24 cellular contexts compared by ENCODE assay signal in the genomic region with DNA sequence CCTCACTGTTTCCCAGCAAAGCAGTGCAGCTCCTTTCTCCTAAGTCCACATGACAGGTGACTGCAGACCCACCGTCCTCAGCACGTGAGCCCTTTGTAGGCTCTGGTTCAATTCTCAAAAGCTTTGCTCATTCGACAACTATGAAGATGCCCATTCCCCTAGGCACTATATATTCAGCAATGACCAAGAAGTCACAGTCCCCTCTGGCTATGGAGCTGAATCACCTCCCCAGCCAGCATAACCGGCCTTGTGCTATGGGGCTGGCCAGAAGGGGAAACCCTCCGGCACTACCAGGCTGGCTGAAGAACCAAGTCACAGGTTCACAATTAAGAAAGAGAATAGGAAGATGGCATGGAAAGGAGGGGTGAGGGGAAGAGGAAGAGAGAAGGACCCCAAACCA.
DNase-seq lines count a peak whose midpoint lies in the region; FAIRE-seq and TF ChIP-seq lines count a peak whose summit lies in the region.
"Had no signal": no experiment of that assay in that cellular context is flagged by ENCODE, and none has a peak within 500 bp of the region (broad histone marks: within the 10 kb centered on the region; RNA-seq: fewer than 3 reads in every experiment).

No MANE protein-coding gene starts in this region.

- no peak overlapping the region for H3K14ac ChIP-seq in H1 (ENCODE audit: insufficient read length)
- H3K14ac ChIP-seq in trophoblast cell (ENCODE audit: low read length): no peak overlapping the region

- H2BK120ac ChIP-seq in H1 (replicated peaks; ENCODE audit: low read depth, low read length) (no peak overlapping the region), trophoblast cell (ENCODE audit: insufficient read depth, low read length, poor library complexity) (no peak overlapping the region)

- H3K18ac ChIP-seq in H1 (ENCODE audit: extremely low read depth, low read length): no peak overlapping the region
- H3K18ac ChIP-seq in trophoblast cell (ENCODE audit: low read length): no peak overlapping the region

- H3K4me3 ChIP-seq in H1 (ENCODE audit: extremely low read depth in 1 of 4, insufficient read depth in 2 of 4, low read depth in 3 of 4, low read length in 4 of 4) (no peak overlapping the region), neural progenitor cell (no peak overlapping the region), trophoblast cell (ENCODE audit: low read depth, low read length) (no peak overlapping the region)
- H3K4me3 ChIP-seq: BLaER1 had no signal

- H3K4me1 Mint-ChIP-seq in neural progenitor cell (peaks cover 13% of the 10 kb centered on the region), nephron progenitor cell (peaks cover 4% of the 10 kb centered on the region)
- H3K4me1 Mint-ChIP-seq: CD14-positive monocyte; CD4-positive, alpha-beta memory T cell; CD4-positive, CD25-positive, alpha-beta regulatory T cell; CD8-positive, alpha-beta memory T cell had no signal

- no peak for TF ChIP-seq RAD21 in H1 (IDR thresholded peaks at IDR 0.05 in 1 of 2, conservative IDR thresholded peaks at IDR 0.05 in 1 of 2; ENCODE audit: low read depth in 2 of 2, low read length in 2 of 2)

- H4K12ac ChIP-seq in trophoblast cell (ENCODE audit: low read depth, low read length): no peak overlapping the region

- H3K9ac ChIP-seq in H1 (replicated peaks in 1 of 4; ENCODE audit: extremely low read depth in 1 of 4, low read depth in 3 of 4, low read length in 3 of 4) (no peak overlapping the region), neural progenitor cell (no peak overlapping the region), trophoblast cell (ENCODE audit: low read length) (no peak overlapping the region)
- H3K9ac ChIP-seq: BLaER1 had no signal

- H3K79me2 ChIP-seq in H1 (ENCODE audit: control insufficient read depth in 1 of 2, insufficient read depth in 2 of 2, low read length in 2 of 2) (no peaks in the 10 kb centered on the region), neural progenitor cell (ENCODE audit: low read depth) (no peaks in the 10 kb centered on the region), trophoblast cell (ENCODE audit: control insufficient read depth, insufficient read depth, low read length, poor library complexity) (no peaks in the 10 kb centered on the region)

- no peak overlapping the region for H3K4ac ChIP-seq in H1 (replicated peaks; ENCODE audit: insufficient read length, low read depth, low read length)
- no peak overlapping the region for H3K4ac ChIP-seq in trophoblast cell (ENCODE audit: low read depth, low read length)

- no peaks in the 10 kb centered on the region for H3K36me3 Mint-ChIP-seq in neural progenitor cell
- H3K36me3 Mint-ChIP-seq in nephron progenitor cell (ENCODE audit: low read depth): no peaks in the 10 kb centered on the region
- H3K36me3 Mint-ChIP-seq: CD14-positive monocyte; CD4-positive, alpha-beta memory T cell; CD4-positive, CD25-positive, alpha-beta regulatory T cell; CD8-positive, alpha-beta memory T cell had no signal

- DNase-seq in H1 (ENCODE audit: low read depth in 1 of 2, low spot score in 2 of 2) (no peak), neural progenitor cell (ENCODE audit: low spot score) (no peak), trophoblast cell (peak; percentile 72 to 73), nephron progenitor cell (no peak), cerebellar cortex (ENCODE audit: low spot score) (no peak), caudate nucleus (lab: John Stamatoyannopoulos, UW) (no peak)
- DNase-seq: 8988T; ACHN; BE2C; C1 segment of cervical spinal cord; Caco-2; Calu3; CD4-positive, alpha-beta memory T cell; CD4-positive, CD25-positive, alpha-beta regulatory T cell; CD8-positive, alpha-beta memory T cell; DMS79 treated with DMSO at 0.1 percent for 48 hours; GF-D8 had no signal

- CTCF ChIA-PET in H1 (lab: Charles Lee; ENCODE audit: partially characterized antibody): interaction anchor here (1.0 to 1.1 kb wide), 2 partner anchors 22 to 31 kb away, joined by 3 to 4 read pairs; no protein-coding TSS in a partner anchor

- WGBS in H1 (ENCODE audit: extremely low coverage in 1 of 2, insufficient coverage in 1 of 2, insufficient read length in 1 of 2, insufficient replicate concordance in 2 of 2, low coverage in 1 of 2, low lambda C conversion rate in 2 of 2, missing lambda C conversion rate in 1 of 2), 2 experiments: 93% methylated on average over 5 of the region's 5 CpGs; no CpG with 5 or more reads in 1 of the 2 experiments
- WGBS in trophoblast cell (ENCODE audit: extremely low coverage, insufficient coverage, insufficient read length): no CpG with 5 or more reads among the region's 5 CpGs

- H3K27me3 ChIP-seq in H1 (replicated peaks in 1 of 4; ENCODE audit: control insufficient read depth in 3 of 4, extremely low read depth in 1 of 4, insufficient read depth in 3 of 4, low read length in 3 of 4): no peaks in the 10 kb centered on the region
- no peaks in the 10 kb centered on the region for H3K27me3 ChIP-seq in neural progenitor cell
- no peaks in the 10 kb centered on the region for H3K27me3 ChIP-seq in trophoblast cell (ENCODE audit: insufficient read depth, low read length)
- H3K27me3 ChIP-seq: BE2C, BLaER1 had no signal

- no peaks in the 10 kb centered on the region for H3K79me1 ChIP-seq in H1 (ENCODE audit: low read depth, low read length)
- no peaks in the 10 kb centered on the region for H3K79me1 ChIP-seq in trophoblast cell (ENCODE audit: low read length)

- H3K4me3 Mint-ChIP-seq in neural progenitor cell (no peak overlapping the region), nephron progenitor cell (no peak overlapping the region)
- H3K4me3 Mint-ChIP-seq: CD14-positive monocyte; CD4-positive, alpha-beta memory T cell; CD4-positive, CD25-positive, alpha-beta regulatory T cell; CD8-positive, alpha-beta memory T cell had no signal

- H2AK5ac ChIP-seq in H1 (ENCODE audit: low read depth, low read length): no peak overlapping the region
- no peak overlapping the region for H2AK5ac ChIP-seq in trophoblast cell (ENCODE audit: low read length)

- no peak overlapping the region for H2BK15ac ChIP-seq in H1 (ENCODE audit: low read length)

- POLR2A ChIA-PET in H1 (lab: Charles Lee; ENCODE audit: partially characterized antibody): no interaction called here

- H4K8ac ChIP-seq in H1 (ENCODE audit: extremely low read depth, insufficient read depth, low read length) (no peak overlapping the region), trophoblast cell (ENCODE audit: low read depth, low read length) (no peak overlapping the region)

- H4K5ac ChIP-seq in H1 (ENCODE audit: insufficient read length, low read depth, low read length): no peak overlapping the region

- H3K9me3 ChIP-seq in H1 (ENCODE audit: insufficient read depth in 2 of 2, low read depth in 1 of 2, low read length in 1 of 2) (no peaks in the 10 kb centered on the region), neural progenitor cell (ENCODE audit: low read depth) (no peaks in the 10 kb centered on the region), trophoblast cell (ENCODE audit: insufficient read depth, low read depth, low read length) (no peaks in the 10 kb centered on the region)
- H3K9me3 ChIP-seq: BE2C, BLaER1, Caco-2 had no signal

- H3K36me3 ChIP-seq in H1 (ENCODE audit: control insufficient read depth in 2 of 4, insufficient read depth in 4 of 4, low read length in 3 of 4) (no peaks in the 10 kb centered on the region), neural progenitor cell (no peaks in the 10 kb centered on the region), trophoblast cell (ENCODE audit: control insufficient read depth in 1 of 2, insufficient read depth in 2 of 2, low read length in 2 of 2) (no peaks in the 10 kb centered on the region)
- H3K36me3 ChIP-seq: BE2C, BLaER1 had no signal

- 0 out of 2 replicates have a peak overlapping the region, but pooled peaks have one; percentile 17 for H2BK20ac ChIP-seq in H1 (ENCODE audit: low read length)

- no peak for TF ChIP-seq CTCF in H1 (IDR thresholded peaks at IDR 0.05; ENCODE audit: control extremely low read depth in 1 of 3, insufficient read depth in 1 of 3, low read depth in 1 of 3, low read length in 3 of 3)
- no peak for TF ChIP-seq CTCF in neural progenitor cell (IDR thresholded peaks at IDR 0.05)
- no peak for TF ChIP-seq CTCF in nephron progenitor cell (IDR thresholded peaks at IDR 0.05)

- H3K27ac ChIP-seq in H1 (ENCODE audit: low read depth, low read length) (no peak overlapping the region), neural progenitor cell (no peak overlapping the region), trophoblast cell (ENCODE audit: low read depth, low read length) (no peak overlapping the region), caudate nucleus (ENCODE audit: low read depth, low read length) (no peak overlapping the region)
- H3K27ac ChIP-seq: BLaER1 had no signal

- H2AFZ ChIP-seq in H1 (ENCODE audit: low read length) (peak overlapping the region; percentile 40; the same call in 1 of the 2 replicates), neural progenitor cell (replicated peaks) (no peak overlapping the region), trophoblast cell (ENCODE audit: insufficient read depth, low read length, poor library complexity) (no peak overlapping the region)

- no peak overlapping the region for H4K91ac ChIP-seq in H1 (replicated peaks; ENCODE audit: insufficient read length, low read length)
- no peak overlapping the region for H4K91ac ChIP-seq in trophoblast cell (ENCODE audit: low read depth, low read length)

- H3K23ac ChIP-seq in H1 (ENCODE audit: insufficient read length): no peak overlapping the region
- H3K23ac ChIP-seq in trophoblast cell (ENCODE audit: low read length): no peak overlapping the region

- H3K4me2 ChIP-seq in H1 (ENCODE audit: insufficient read depth in 1 of 2, low read depth in 2 of 2, low read length in 2 of 2): no peak overlapping the region
- H3K4me2 ChIP-seq in neural progenitor cell: no peak overlapping the region
- H3K4me2 ChIP-seq in trophoblast cell (ENCODE audit: low read length): no peak overlapping the region
- H3K4me2 ChIP-seq: BLaER1 had no signal

- H4K20me1 ChIP-seq in H1 (replicated peaks in 1 of 2; ENCODE audit: control insufficient read depth in 1 of 2, insufficient read depth in 2 of 2, low read length in 2 of 2) (no peaks in the 10 kb centered on the region), neural progenitor cell (ENCODE audit: low read depth) (no peaks in the 10 kb centered on the region)
- H4K20me1 ChIP-seq: BLaER1 had no signal

- H3K4me1 ChIP-seq in H1 (replicated peaks in 1 of 4; ENCODE audit: control insufficient read depth in 3 of 4, insufficient read depth in 4 of 4, low read length in 3 of 4): no peaks in the 10 kb centered on the region; a peak in 1 of 7 replicates
- H3K4me1 ChIP-seq in neural progenitor cell: peaks cover 8% of the 10 kb centered on the region
- no peaks in the 10 kb centered on the region for H3K4me1 ChIP-seq in trophoblast cell (ENCODE audit: control insufficient read depth in 1 of 2, insufficient read depth in 2 of 2, low read length in 2 of 2)
- H3K4me1 ChIP-seq: BE2C, BLaER1, Caco-2 had no signal

- H3F3A ChIP-seq in neural progenitor cell (ENCODE audit: low read depth): peaks cover 7% of the 10 kb centered on the region

- H3K27ac Mint-ChIP-seq in neural progenitor cell (peak overlapping the region; percentile 73), nephron progenitor cell (no peak overlapping the region)
- H3K27ac Mint-ChIP-seq: CD14-positive monocyte; CD4-positive, alpha-beta memory T cell; CD4-positive, CD25-positive, alpha-beta regulatory T cell; CD8-positive, alpha-beta memory T cell had no signal

- H3K56ac ChIP-seq in H1 (replicated peaks; ENCODE audit: insufficient read length, low read depth, low read length): no peak overlapping the region

- H2BK5ac ChIP-seq in H1 (ENCODE audit: low read depth, low read length): no peak overlapping the region
- no peak overlapping the region for H2BK5ac ChIP-seq in trophoblast cell (ENCODE audit: low read depth, low read length, poor library complexity)

- H3K9me3 Mint-ChIP-seq in neural progenitor cell (peaks cover 1% of the 10 kb centered on the region), nephron progenitor cell (no peaks in the 10 kb centered on the region)
- H3K9me3 Mint-ChIP-seq: CD14-positive monocyte; CD4-positive, alpha-beta memory T cell; CD8-positive, alpha-beta memory T cell had no signal

- H2BK12ac ChIP-seq in H1 (ENCODE audit: low read depth, low read length): no peak overlapping the region
- H2BK12ac ChIP-seq in trophoblast cell (ENCODE audit: low read length): no peak overlapping the region

- TF ChIP-seq EP300 in H1 (IDR thresholded peaks at IDR 0.05; ENCODE audit: borderline replicate concordance in 1 of 2, low read depth in 2 of 2, low read length in 2 of 2): no peak

- TF ChIP-seq POLR2A in H1 (IDR thresholded peaks at IDR 0.05; ENCODE audit: control extremely low read depth in 1 of 2, low read depth in 2 of 2, low read length in 2 of 2): no peak

- H3K23me2 ChIP-seq in H1 (ENCODE audit: low read depth, low read length): no peaks in the 10 kb centered on the region

- H3K27me3 Mint-ChIP-seq in neural progenitor cell (ENCODE audit: insufficient read depth, low read depth) (no peaks in the 10 kb centered on the region), nephron progenitor cell (ENCODE audit: low read depth, poor library complexity) (peaks cover 21% of the 10 kb centered on the region)
- H3K27me3 Mint-ChIP-seq: CD4-positive, CD25-positive, alpha-beta regulatory T cell had no signal

- no peak for FAIRE-seq in H1 (lab: Jason Lieb, UNC)
- FAIRE-seq: A204.1, D721Med, G401.6, GM12891, GM19239 had no signal

Comparison
In these comparisons a context has a peak if more than half of its experiments do, and no peak if none do; other contexts are left out.
1. DNase-seq: peak in trophoblast cell (2 of 2); none in H1 (0 of 2), neural progenitor cell (single experiment), nephron progenitor cell (single experiment), cerebellar cortex (single experiment) and caudate nucleus (0 of 61).